Comparison of ENCODE assay signal across 1 cellular context in genomic region chr3:15305366-15305844, GRCh38.
A peak's percentile ranks its signal among the peaks of the same experiment; 100 is the strongest.
TF ChIP-seq lines count a peak whose summit lies in the region.

No MANE protein-coding gene starts in this region.

TF ChIP-seq in K562, 482 proteins besides CTCF, POLR2A, EP300 and RAD21 (continued from another document and continues in another):
- TF ChIP-seq, protein P1, sequence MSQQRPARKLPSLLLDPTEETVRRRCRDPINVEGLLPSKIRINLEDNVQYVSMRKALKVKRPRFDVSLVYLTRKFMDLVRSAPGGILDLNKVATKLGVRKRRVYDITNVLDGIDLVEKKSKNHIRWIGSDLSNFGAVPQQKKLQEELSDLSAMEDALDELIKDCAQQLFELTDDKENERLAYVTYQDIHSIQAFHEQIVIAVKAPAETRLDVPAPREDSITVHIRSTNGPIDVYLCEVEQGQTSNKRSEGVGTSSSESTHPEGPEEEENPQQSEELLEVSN (IDR thresholded peaks at IDR 0.05; ENCODE audit: borderline replicate concordance in 1 of 2, extremely low read depth in 1 of 2, insufficient read depth in 1 of 2, insufficient read length in 1 of 2, low read depth in 1 of 2, low read length in 1 of 2, poor library complexity in 1 of 2, severe bottlenecking in 1 of 2), result no peak
- no peak for TF ChIP-seq REST (CRISPR knock-in tag; IDR thresholded peaks at IDR 0.05; ENCODE audit: low read depth)
- TF ChIP-seq, protein P2, sequence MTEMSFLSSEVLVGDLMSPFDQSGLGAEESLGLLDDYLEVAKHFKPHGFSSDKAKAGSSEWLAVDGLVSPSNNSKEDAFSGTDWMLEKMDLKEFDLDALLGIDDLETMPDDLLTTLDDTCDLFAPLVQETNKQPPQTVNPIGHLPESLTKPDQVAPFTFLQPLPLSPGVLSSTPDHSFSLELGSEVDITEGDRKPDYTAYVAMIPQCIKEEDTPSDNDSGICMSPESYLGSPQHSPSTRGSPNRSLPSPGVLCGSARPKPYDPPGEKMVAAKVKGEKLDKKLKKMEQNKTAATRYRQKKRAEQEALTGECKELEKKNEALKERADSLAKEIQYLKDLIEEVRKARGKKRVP (CRISPR knock-in tag; IDR thresholded peaks at IDR 0.05), result peak; percentile 34; the same call in 1 of the 2 replicates
- no peak for TF ChIP-seq FOXP4 (CRISPR knock-in tag; IDR thresholded peaks at IDR 0.05; ENCODE audit: borderline replicate concordance)
- TF ChIP-seq EWSR1 (IDR thresholded peaks at IDR 0.05; ENCODE audit: borderline replicate concordance, low read depth, partially characterized antibody), result no peak
- peak; percentile 99 for TF ChIP-seq CTBP1 (IDR thresholded peaks at IDR 0.05; ENCODE audit: borderline replicate concordance)
- no peak for TF ChIP-seq RBFOX2 (IDR thresholded peaks at IDR 0.05; ENCODE audit: low read depth, low read length)
- peak; percentile 62 for TF ChIP-seq ATF7 (IDR thresholded peaks at IDR 0.05)
- no peak for TF ChIP-seq ZKSCAN8 (CRISPR knock-in tag; IDR thresholded peaks at IDR 0.05)
- TF ChIP-seq ZNF239 (CRISPR knock-in tag; IDR thresholded peaks at IDR 0.05), result peak; percentile 52; the same call in 1 of the 2 replicates
- TF ChIP-seq ZNF41 (CRISPR knock-in tag; conservative IDR thresholded peaks at IDR 0.05), result no peak
- TF ChIP-seq FIP1L1 (IDR thresholded peaks at IDR 0.05; ENCODE audit: low read depth, low read length, poor library complexity, severe bottlenecking), result no peak
- TF ChIP-seq BACH1 (tag; IDR thresholded peaks at IDR 0.05), result no peak
- TF ChIP-seq ZNF76 (CRISPR knock-in tag; IDR thresholded peaks at IDR 0.05; ENCODE audit: borderline replicate concordance), result 0 out of 2 replicates have a peak, but pooled peaks have one; percentile 18
- peak; percentile 88 for TF ChIP-seq MTA1 (IDR thresholded peaks at IDR 0.05; ENCODE audit: borderline replicate concordance)
- TF ChIP-seq, protein P3, sequence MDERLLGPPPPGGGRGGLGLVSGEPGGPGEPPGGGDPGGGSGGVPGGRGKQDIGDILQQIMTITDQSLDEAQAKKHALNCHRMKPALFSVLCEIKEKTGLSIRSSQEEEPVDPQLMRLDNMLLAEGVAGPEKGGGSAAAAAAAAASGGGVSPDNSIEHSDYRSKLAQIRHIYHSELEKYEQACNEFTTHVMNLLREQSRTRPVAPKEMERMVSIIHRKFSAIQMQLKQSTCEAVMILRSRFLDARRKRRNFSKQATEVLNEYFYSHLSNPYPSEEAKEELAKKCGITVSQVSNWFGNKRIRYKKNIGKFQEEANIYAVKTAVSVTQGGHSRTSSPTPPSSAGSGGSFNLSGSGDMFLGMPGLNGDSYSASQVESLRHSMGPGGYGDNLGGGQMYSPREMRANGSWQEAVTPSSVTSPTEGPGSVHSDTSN (CRISPR knock-in tag; IDR thresholded peaks at IDR 0.05; ENCODE audit: low read depth), result peak; percentile 78
- TF ChIP-seq, protein P3 (tag; conservative IDR thresholded peaks at IDR 0.05; ENCODE audit: low read depth), result peak; percentile 98
- TF ChIP-seq HMGXB4 (CRISPR knock-in tag; IDR thresholded peaks at IDR 0.05), result no peak
- TF ChIP-seq KDM1A (IDR thresholded peaks at IDR 0.05), result peak; percentile 90 to 94
- TF ChIP-seq SRSF1 (IDR thresholded peaks at IDR 0.05; ENCODE audit: low read depth, low read length), result no peak
- 0 out of 2 replicates have a peak, but pooled peaks have one; percentile 4 for TF ChIP-seq KLF6 (CRISPR knock-in tag; IDR thresholded peaks at IDR 0.05; ENCODE audit: borderline replicate concordance)
- no peak for TF ChIP-seq ATF1 (CRISPR knock-in tag; IDR thresholded peaks at IDR 0.05)
- TF ChIP-seq ATF1 (tag; IDR thresholded peaks at IDR 0.05), result peak; percentile 46; the same call in 1 of the 2 replicates
- no peak for TF ChIP-seq TCF7L2 (IDR thresholded peaks at IDR 0.05; ENCODE audit: low read depth, low read length)
- TF ChIP-seq, protein P4, sequence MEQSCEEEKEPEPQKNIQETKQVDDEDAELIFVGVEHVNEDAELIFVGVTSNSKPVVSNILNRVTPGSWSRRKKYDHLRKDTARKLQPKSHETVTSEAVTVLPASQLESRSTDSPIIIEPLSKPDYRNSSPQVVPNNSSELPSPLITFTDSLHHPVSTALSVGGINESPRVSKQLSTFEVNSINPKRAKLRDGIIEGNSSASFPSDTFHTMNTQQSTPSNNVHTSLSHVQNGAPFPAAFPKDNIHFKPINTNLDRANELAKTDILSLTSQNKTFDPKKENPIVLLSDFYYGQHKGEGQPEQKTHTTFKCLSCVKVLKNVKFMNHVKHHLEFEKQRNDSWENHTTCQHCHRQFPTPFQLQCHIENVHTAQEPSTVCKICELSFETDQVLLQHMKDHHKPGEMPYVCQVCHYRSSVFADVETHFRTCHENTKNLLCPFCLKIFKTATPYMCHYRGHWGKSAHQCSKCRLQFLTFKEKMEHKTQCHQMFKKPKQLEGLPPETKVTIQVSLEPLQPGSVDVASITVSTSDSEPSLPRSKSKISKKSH (CRISPR knock-in tag; IDR thresholded peaks at IDR 0.05), result no peak
- TF ChIP-seq ZBTB7A (IDR thresholded peaks at IDR 0.05; ENCODE audit: borderline replicate concordance, control insufficient read depth, low read depth, low read length), result no peak
- no peak for TF ChIP-seq TAF9B (IDR thresholded peaks at IDR 0.05; ENCODE audit: partially characterized antibody)
- TF ChIP-seq E2F4 (CRISPR knock-in tag; IDR thresholded peaks at IDR 0.05; ENCODE audit: low read depth), result no peak
- no peak for TF ChIP-seq RHOXF2B (CRISPR knock-in tag; conservative IDR thresholded peaks at IDR 0.05)
- TF ChIP-seq CUX1 (CRISPR knock-in tag; IDR thresholded peaks at IDR 0.05), result no peak
- TF ChIP-seq SP1 (CRISPR knock-in tag; IDR thresholded peaks at IDR 0.05), result no peak
- TF ChIP-seq LARP7 (IDR thresholded peaks at IDR 0.05), result 0 out of 2 replicates have a peak, but pooled peaks have one; percentile 14
- TF ChIP-seq DPF2 (IDR thresholded peaks at IDR 0.05), result peak; percentile 98
- TF ChIP-seq STAT5A (IDR thresholded peaks at IDR 0.05; ENCODE audit: borderline replicate concordance, low read length), result peak; percentile 80
- no peak for TF ChIP-seq ZFP36 (IDR thresholded peaks at IDR 0.05; ENCODE audit: low read depth, low read length, partially characterized antibody)
- no peak for TF ChIP-seq ZNF140 (CRISPR knock-in tag; IDR thresholded peaks at IDR 0.05)
